21 cellular contexts compared by ENCODE assay signal in genomic region chr5:56871755-56872154, GRCh38.
"Had no signal": no experiment of that assay in that cellular context is flagged by ENCODE, and none has a peak within 500 bp of the region (broad histone marks: within the 10 kb centered on the region; RNA-seq: fewer than 3 reads in every experiment).

No MANE protein-coding gene starts in this region.

- H3K4me1 Mint-ChIP-seq: nephron progenitor cell had no signal

- H3K4me3 Mint-ChIP-seq: activated CD8-positive, alpha-beta T cell treated with anti-CD3 and anti-CD28 coated beads, Interleukin-2, amount 10 ng/mL, durations not matched to agents 7 days and 5 days; activated naive CD4-positive, alpha-beta T cell treated with anti-CD3 and anti-CD28 coated beads for 36 hours; nephron progenitor cell had no signal

- H3K27ac Mint-ChIP-seq: activated CD8-positive, alpha-beta T cell treated with anti-CD3 and anti-CD28 coated beads, Interleukin-2, amount 10 ng/mL, durations not matched to agents 7 days and 5 days; activated naive CD4-positive, alpha-beta T cell treated with anti-CD3 and anti-CD28 coated beads for 36 hours; nephron progenitor cell; progenitor cell of endocrine pancreas had no signal

- H3K4me3 ChIP-seq: body of pancreas, left ventricle myocardium inferior, mucosa of descending colon, right atrium auricular region, skin epidermis, suprapubic skin had no signal

- DNase-seq: activated CD8-positive, alpha-beta memory T cell treated with anti-CD3 and anti-CD28 coated beads, Interleukin-2, amount 50 U/mL, for 4 hours; activated CD8-positive, alpha-beta T cell treated with anti-CD3 and anti-CD28 coated beads, Interleukin-2, amount 10 ng/mL, durations not matched to agents 7 days and 5 days; activated naive CD4-positive, alpha-beta T cell treated with anti-CD3 and anti-CD28 coated beads for 36 hours; amniotic stem cell; body of pancreas; caudate nucleus; hypothalamus; left ventricle myocardium inferior; mucosa of descending colon; nephron progenitor cell; occipital lobe; stimulated activated CD4-positive, alpha-beta T cell treated with anti-CD3 and anti-CD28 coated beads, Interleukin-15, amount 100 ng/mL, for 24 hours; stimulated activated CD4-positive, alpha-beta T cell treated with anti-CD3 and anti-CD28 coated beads, Interleukin-4, amount 100 ng/mL, for 1 hour; stimulated activated naive CD4-positive, alpha-beta T cell treated with Interleukin-2 at 50 U/mL for 16 hours; T1000; trophoblast cell had no signal

- H3K27me3 Mint-ChIP-seq: progenitor cell of endocrine pancreas had no signal

- H3K27me3 ChIP-seq: body of pancreas, right atrium auricular region, suprapubic skin had no signal

- H3K27ac ChIP-seq: body of pancreas, left ventricle myocardium inferior, right atrium auricular region, skin epidermis, suprapubic skin, VCaP had no signal

- ATAC-seq: activated CD8-positive, alpha-beta T cell treated with anti-CD3 and anti-CD28 coated beads, Interleukin-2, amount 10 ng/mL, durations not matched to agents 7 days and 5 days; body of pancreas; mucosa of descending colon had no signal

- H3K9me3 ChIP-seq: body of pancreas, left ventricle myocardium inferior, mucosa of descending colon, right atrium auricular region, suprapubic skin had no signal

- H3K9me3 Mint-ChIP-seq: activated naive CD4-positive, alpha-beta T cell treated with anti-CD3 and anti-CD28 coated beads for 36 hours; nephron progenitor cell had no signal

- H3K4me1 ChIP-seq: body of pancreas, right atrium auricular region, suprapubic skin had no signal
